13 cellular contexts compared by ENCODE assay signal in the genomic region with DNA sequence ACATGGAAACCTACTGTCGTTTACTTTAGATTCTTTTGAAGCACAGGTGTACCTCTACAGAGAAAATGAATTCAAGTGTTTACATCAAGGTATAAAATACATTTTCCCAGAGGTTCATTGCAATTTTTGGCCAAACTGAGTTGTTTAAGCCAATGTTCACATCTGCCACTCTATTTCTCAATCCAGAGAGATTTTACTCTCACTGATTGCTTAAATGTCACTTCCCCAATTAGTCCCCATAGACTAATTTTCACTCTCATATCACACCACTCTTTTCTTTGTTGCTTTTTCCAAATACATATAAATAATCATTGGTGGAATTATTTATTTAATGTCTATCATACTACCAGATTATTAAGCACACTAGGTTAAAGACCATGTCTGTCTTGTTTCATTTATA.
"Had no signal": no experiment of that assay in that cellular context is flagged by ENCODE, and none has a peak within 500 bp of the region (broad histone marks: within the 10 kb centered on the region; RNA-seq: fewer than 3 reads in every experiment).

No MANE protein-coding gene starts in this region.

- DNase-seq: activated CD4-positive, alpha-beta T cell treated with anti-CD3 and anti-CD28 coated beads, Interleukin-2, amount 10 ng/mL, durations not matched to agents 7 days and 5 days; activated CD8-positive, alpha-beta T cell treated with anti-CD3 and anti-CD28 coated beads, Interleukin-2, amount 10 ng/mL, durations not matched to agents 7 days and 5 days; activated effector memory CD4-positive, alpha-beta T cell treated with anti-CD3 and anti-CD28 coated beads, Interleukin-2, amount 50 U/mL, for 16 hours; activated T-cell treated with anti-CD3 and anti-CD28 coated beads, Interleukin-2, amount 50 U/mL, for 4 hours; amniotic stem cell; effector CD8-positive, alpha-beta T cell; heart right ventricle; immature natural killer cell; retina; stimulated activated naive B cell treated with anti-CD40 and anti-IgM and Interleukin-4, amounts not matched to agents 10 μg/mL and 1 μg/mL and 100 μg/mL, for 72 hours; upper lobe of right lung had no signal

- ATAC-seq: activated CD4-positive, CD25-positive, alpha-beta regulatory T cell treated with anti-CD3 and anti-CD28 coated beads, Interleukin-2, amount 50 U/mL, for 24 hours; activated CD8-positive, alpha-beta T cell treated with anti-CD3 and anti-CD28 coated beads, Interleukin-2, amount 10 ng/mL, durations not matched to agents 7 days and 5 days; activated T-cell treated with anti-CD3 and anti-CD28 coated beads, Interleukin-2, amount 50 U/mL, for 4 hours; gastroesophageal sphincter; heart right ventricle; stimulated activated naive B cell treated with anti-CD40 and anti-IgM and Interleukin-4, amounts not matched to agents 10 μg/mL and 1 μg/mL and 100 μg/mL, for 72 hours; upper lobe of right lung had no signal
